8 cellular contexts compared by ENCODE assay signal in the genomic region with DNA sequence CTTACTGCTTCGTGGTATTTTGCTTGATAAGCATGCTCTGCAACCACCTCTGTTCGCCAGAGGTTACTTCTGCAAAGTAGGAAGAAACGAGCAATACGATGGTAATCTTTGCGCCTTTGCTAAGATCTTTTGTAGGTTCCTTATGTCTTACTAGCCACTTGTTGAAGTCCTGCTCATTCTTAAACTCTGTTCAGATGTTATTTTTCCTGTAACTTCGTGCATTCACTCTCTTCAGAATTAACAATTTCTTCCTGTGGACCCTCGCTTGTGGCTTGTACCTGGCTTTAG. TPM values are rescaled to one million over a fixed set of nuclear protein-coding genes. Genes with fewer than 3 reads are reported as not detected.
A peak's percentile ranks its signal among the peaks of the same experiment; 100 is the strongest.
DNase-seq lines count a peak whose midpoint lies in the region; ATAC-seq and TF ChIP-seq lines count a peak whose summit lies in the region.

No MANE protein-coding gene starts in this region.

- H3K4me3 ChIP-seq in ascending aorta (peak overlapping the region; percentile 78 to 83), lower lobe of right lung (peak overlapping the region; percentile 71), vagina (peak overlapping the region; percentile 63 to 64)

- H3K4me1 ChIP-seq in ascending aorta: peaks cover 0 to 22% of the 10 kb centered on the region in 2 donors
- H3K4me1 ChIP-seq in lower lobe of right lung: peaks cover 26% of the 10 kb centered on the region
- peaks cover 32% of the 10 kb centered on the region for H3K4me1 ChIP-seq in vagina

- peaks cover 8% of the 10 kb centered on the region for H3K9me3 Mint-ChIP-seq in activated CD4-positive, alpha-beta T cell treated with anti-CD3 and anti-CD28 coated beads for 36 hours (ENCODE audit: low read depth)

- ATAC-seq in activated CD4-positive, alpha-beta T cell treated with anti-CD3 and anti-CD28 coated beads for 36 hours: peak; percentile 15
- peak; percentile 6 for ATAC-seq in HG03575 (IDR thresholded peaks at IDR 0.05; ENCODE audit: extremely low read depth, insufficient number of reproducible peaks, low FRiP score, unreplicated experiment)
- ATAC-seq in lower lobe of right lung: peak in 1 of 2 donors; percentile 7
- ATAC-seq in HG03460 (IDR thresholded peaks at IDR 0.05; ENCODE audit: unreplicated experiment): no peak

- no peak for DNase-seq in activated CD4-positive, alpha-beta T cell treated with anti-CD3 and anti-CD28 coated beads for 36 hours
- DNase-seq in activated CD4-positive, alpha-beta T cell treated with anti-CD3 and anti-CD28 coated beads for 48 hours: no peak
- DNase-seq in ascending aorta (ENCODE audit: low spot score in 2 of 2): no peak
- DNase-seq in lower lobe of right lung: no peak
- DNase-seq in vagina (ENCODE audit: extremely low spot score in 2 of 2): no peak
- DNase-seq in cerebellar cortex (ENCODE audit: low spot score): no peak

- intact Hi-C loops in activated CD4-positive, alpha-beta T cell treated with anti-CD3 and anti-CD28 coated beads for 36 hours (cut with DNase I, micrococcal nuclease): loop anchor here (1.0 to 5.0 kb wide), 8 partner anchors 39 to 868 kb away; a partner anchor contains a TSS
- intact Hi-C loops in ascending aorta (cut with DNase I): loop anchor here (10.0 kb wide), 1 partner anchor 915 kb away; a partner anchor contains a TSS
- intact Hi-C loops in lower lobe of right lung (cut with DNase I): no loop called here
- intact Hi-C loops in vagina (cut with DNase I): loop anchor here (2.0 kb wide), 1 partner anchor 91 kb away; no protein-coding TSS in a partner anchor

- TF ChIP-seq POLR2A in vagina (IDR thresholded peaks at IDR 0.05): no peak

- H3K4me3 Mint-ChIP-seq in activated CD4-positive, alpha-beta T cell treated with anti-CD3 and anti-CD28 coated beads for 36 hours: peak overlapping the region; percentile 89

- TF ChIP-seq CTCF in ascending aorta (IDR thresholded peaks at IDR 0.05) (no peak), lower lobe of right lung (IDR thresholded peaks at IDR 0.05) (no peak), vagina (IDR thresholded peaks at IDR 0.05) (no peak)

- peaks cover 26% of the 10 kb centered on the region for H3K36me3 Mint-ChIP-seq in activated CD4-positive, alpha-beta T cell treated with anti-CD3 and anti-CD28 coated beads for 36 hours (ENCODE audit: low read depth)

- CTCF ChIA-PET in activated CD4-positive, alpha-beta T cell treated with anti-CD3 and anti-CD28 coated beads for 36 hours (lab: Charles Lee): interaction anchor here (0.6 to 10.4 kb wide), 14 partner anchors 11 to 154 kb away, joined by 3 to 117 read pairs (median 6); a partner anchor contains a TSS

- H3K27me3 ChIP-seq in ascending aorta (no peaks in the 10 kb centered on the region), lower lobe of right lung (ENCODE audit: low read depth) (no peaks in the 10 kb centered on the region), vagina (no peaks in the 10 kb centered on the region)

- H3K27me3 Mint-ChIP-seq in activated CD4-positive, alpha-beta T cell treated with anti-CD3 and anti-CD28 coated beads for 36 hours: no peaks in the 10 kb centered on the region

- no peaks in the 10 kb centered on the region for H3K9me3 ChIP-seq in ascending aorta
- no peaks in the 10 kb centered on the region for H3K9me3 ChIP-seq in lower lobe of right lung
- no peaks in the 10 kb centered on the region for H3K9me3 ChIP-seq in vagina

- H3K36me3 ChIP-seq in ascending aorta (peaks cover 0 to 10% of the 10 kb centered on the region in 2 donors), lower lobe of right lung (peaks cover 11% of the 10 kb centered on the region), vagina (peaks cover 0 to 6% of the 10 kb centered on the region in 2 donors)

- H3K27ac Mint-ChIP-seq in activated CD4-positive, alpha-beta T cell treated with anti-CD3 and anti-CD28 coated beads for 36 hours: peak overlapping the region; percentile 97

- peak overlapping the region; percentile 96 to 100 for H3K27ac ChIP-seq in ascending aorta
- peak overlapping the region; percentile 97 for H3K27ac ChIP-seq in lower lobe of right lung
- H3K27ac ChIP-seq in vagina: peak overlapping the region; percentile 97

- peaks cover 60% of the 10 kb centered on the region for H3K4me1 Mint-ChIP-seq in activated CD4-positive, alpha-beta T cell treated with anti-CD3 and anti-CD28 coated beads for 36 hours

- POLR2A ChIA-PET in activated CD4-positive, alpha-beta T cell treated with anti-CD3 and anti-CD28 coated beads for 36 hours (lab: Charles Lee): interaction anchor here (0.8 to 1.4 kb wide), 6 partner anchors 60 to 253 kb away, joined by 3 to 7 read pairs (median 4); a partner anchor contains a TSS

RNA-seq across cellular contexts. Expression of a gene that starts 0.8 kb away (rescaled TPM):
- total RNA-seq in activated CD4-positive, alpha-beta T cell treated with anti-CD3 and anti-CD28 coated beads for 36 hours: 100 to 1,000 TPM; 146 to 179 TPM
- total RNA-seq in ascending aorta (72.2 TPM), lower lobe of right lung (226 TPM), vagina (98.0 TPM)

RNA-seq across cellular contexts. Expression of a gene that starts 35.9 kb away (rescaled TPM):
- total RNA-seq in activated CD4-positive, alpha-beta T cell treated with anti-CD3 and anti-CD28 coated beads for 36 hours: 10 to 100 TPM; 17.1 to 21.9 TPM
- 31.0 TPM for total RNA-seq in ascending aorta
- total RNA-seq in lower lobe of right lung: 38.8 TPM
- total RNA-seq in vagina: 46.4 TPM

RNA-seq across cellular contexts. Expression of a gene that starts 39.1 kb away (rescaled TPM):
- total RNA-seq in activated CD4-positive, alpha-beta T cell treated with anti-CD3 and anti-CD28 coated beads for 36 hours: 1 to 10 TPM; 2.3 to 2.7 TPM
- total RNA-seq in ascending aorta (0.53 TPM), lower lobe of right lung (4.8 TPM), vagina (3.7 TPM)
